Comparison of ENCODE assay signal across 15 cellular contexts in the genomic region with DNA sequence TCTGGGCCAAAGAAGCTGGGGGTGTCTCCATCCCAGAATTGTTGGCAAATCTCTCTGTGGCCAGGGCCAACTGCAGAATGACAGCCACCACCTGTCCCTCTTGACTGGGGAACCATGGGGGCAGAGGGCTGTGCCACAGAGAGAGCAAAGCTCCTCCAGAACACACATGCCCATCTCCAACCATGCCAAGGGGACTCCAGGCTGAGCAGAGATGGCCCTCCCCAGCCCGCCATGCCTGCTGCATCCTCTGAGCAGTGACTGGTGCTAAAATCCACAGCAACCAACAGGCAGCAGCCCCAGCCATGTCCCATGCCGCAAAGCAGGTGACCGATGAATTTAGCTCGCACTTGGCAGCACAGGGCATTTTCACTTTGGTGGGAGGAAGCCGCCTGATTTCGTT.
"Had no signal": no experiment of that assay in that cellular context is flagged by ENCODE, and none has a peak within 500 bp of the region (broad histone marks: within the 10 kb centered on the region; RNA-seq: fewer than 3 reads in every experiment).

No MANE protein-coding gene starts in this region.

- H3K27me3 Mint-ChIP-seq: activated naive CD8-positive, alpha-beta T cell treated with anti-CD3 and anti-CD28 coated beads for 36 hours; stimulated activated naive CD8-positive, alpha-beta T cell treated with anti-CD3 and anti-CD28 coated beads, Interleukin-15, amount 100 ng/mL, for 72 hours had no signal

- H3K36me3 Mint-ChIP-seq: activated naive CD8-positive, alpha-beta T cell treated with anti-CD3 and anti-CD28 coated beads for 36 hours; immature natural killer cell; natural killer cell had no signal

- H3K9me3 Mint-ChIP-seq: activated naive CD8-positive, alpha-beta T cell treated with anti-CD3 and anti-CD28 coated beads for 36 hours; activated T-helper 1 cell treated with anti-CD3 and anti-CD28 coated beads, Interleukin-12 subunit alpha, Interleukin-12 subunit beta, Interleukin-2, Interleukin-4 antibody, amounts not matched to agents 30 ng/mL and 10 ng/mL and 1 ng/mL, durations not matched to agents 14 hours and 24 hours and 36 hours; natural killer cell; stimulated activated naive CD8-positive, alpha-beta T cell treated with anti-CD3 and anti-CD28 coated beads, Interleukin-15, amount 100 ng/mL, for 72 hours had no signal

- H3K4me1 Mint-ChIP-seq: activated naive CD8-positive, alpha-beta T cell treated with anti-CD3 and anti-CD28 coated beads for 36 hours; immature natural killer cell; natural killer cell; stimulated activated naive CD8-positive, alpha-beta T cell treated with anti-CD3 and anti-CD28 coated beads, Interleukin-15, amount 100 ng/mL, for 72 hours had no signal

- H3K27ac ChIP-seq: body of pancreas, esophagus squamous epithelium, upper lobe of right lung had no signal

- H3K4me3 ChIP-seq: body of pancreas, esophagus squamous epithelium, lung, mucosa of descending colon, upper lobe of right lung had no signal

- DNase-seq: activated CD4-positive, CD25-positive, alpha-beta regulatory T cell treated with anti-CD3 and anti-CD28 coated beads, Interleukin-2, amount 50 U/mL, for 72 hours; activated naive CD8-positive, alpha-beta T cell treated with anti-CD3 and anti-CD28 coated beads for 36 hours; body of pancreas; central memory CD4-positive, alpha-beta T cell; effector CD8-positive, alpha-beta T cell; esophagus squamous epithelium; immature natural killer cell; mucosa of descending colon; natural killer cell; stimulated activated naive CD8-positive, alpha-beta T cell treated with anti-CD3 and anti-CD28 coated beads, Interleukin-15, amount 100 ng/mL, for 72 hours; T-helper 9 cell; upper lobe of right lung had no signal

- H3K36me3 ChIP-seq: esophagus squamous epithelium, upper lobe of right lung had no signal

- ATAC-seq: body of pancreas; mucosa of descending colon; natural killer cell; stimulated activated naive CD8-positive, alpha-beta T cell treated with anti-CD3 and anti-CD28 coated beads, Interleukin-15, amount 100 ng/mL, for 72 hours; upper lobe of right lung had no signal

- H3K4me3 Mint-ChIP-seq: activated naive CD8-positive, alpha-beta T cell treated with anti-CD3 and anti-CD28 coated beads for 36 hours; activated T-helper 1 cell treated with anti-CD3 and anti-CD28 coated beads, Interleukin-12 subunit alpha, Interleukin-12 subunit beta, Interleukin-2, Interleukin-4 antibody, amounts not matched to agents 30 ng/mL and 10 ng/mL and 1 ng/mL, durations not matched to agents 14 hours and 24 hours and 36 hours; immature natural killer cell; natural killer cell; stimulated activated naive CD8-positive, alpha-beta T cell treated with anti-CD3 and anti-CD28 coated beads, Interleukin-15, amount 100 ng/mL, for 72 hours had no signal

- H3K9me3 ChIP-seq: body of pancreas, esophagus squamous epithelium, mucosa of descending colon, upper lobe of right lung had no signal

- FAIRE-seq: endothelial cell of umbilical vein had no signal

- H3K27me3 ChIP-seq: body of pancreas, esophagus squamous epithelium, upper lobe of right lung had no signal

- H3K27ac Mint-ChIP-seq: activated naive CD8-positive, alpha-beta T cell treated with anti-CD3 and anti-CD28 coated beads for 36 hours; activated T-helper 1 cell treated with anti-CD3 and anti-CD28 coated beads, Interleukin-12 subunit alpha, Interleukin-12 subunit beta, Interleukin-2, Interleukin-4 antibody, amounts not matched to agents 30 ng/mL and 10 ng/mL and 1 ng/mL, durations not matched to agents 14 hours and 24 hours and 36 hours; immature natural killer cell; natural killer cell had no signal
